ENCODE assay signal across 23 cellular contexts in the genomic region with DNA sequence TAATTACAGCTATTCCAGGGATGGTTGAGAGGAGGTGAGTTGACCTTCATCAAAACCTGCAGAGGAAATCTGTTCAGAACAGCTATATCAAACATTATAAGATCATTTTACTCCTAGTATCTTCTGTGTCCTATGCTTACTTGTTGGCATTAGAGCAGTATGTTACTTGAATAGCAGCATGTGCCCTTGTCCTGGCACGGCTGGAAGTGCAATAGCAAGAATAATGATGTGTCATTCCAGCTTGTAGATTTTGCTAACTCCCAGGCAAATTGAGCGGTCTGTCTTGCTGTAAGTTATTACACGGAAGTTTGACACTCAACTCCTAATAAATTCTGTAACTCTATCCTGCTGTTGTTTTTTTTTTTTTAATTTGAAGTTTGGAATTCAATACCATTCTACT.
"Had no signal": no experiment of that assay in that cellular context is flagged by ENCODE, and none has a peak within 500 bp of the region (broad histone marks: within the 10 kb centered on the region; RNA-seq: fewer than 3 reads in every experiment).

No MANE protein-coding gene starts in this region.

- ATAC-seq: esophagus mucosa; left lobe of liver; naive thymus-derived CD4-positive, alpha-beta T cell; stimulated activated effector memory CD8-positive, alpha-beta T cell treated with anti-CD3 and anti-CD28 coated beads, Interleukin-12 subunit alpha, Interleukin-12 subunit beta, amount 100 ng/mL, for 72 hours had no signal

- DNase-seq: colonic mucosa; effector CD8-positive, alpha-beta T cell; endodermal cell; mesendoderm; midbrain; naive thymus-derived CD4-positive, alpha-beta T cell; nucleus accumbens; right cardiac atrium; sigmoid colon; stimulated activated CD4-positive, alpha-beta T cell treated with anti-CD3 and anti-CD28 coated beads, Interleukin-2, amount 100 ng/mL, for 24 hours; stimulated activated CD4-positive, alpha-beta T cell treated with anti-CD3 and anti-CD28 coated beads, Interleukin-4, amount 100 ng/mL, for 24 hours; stimulated activated naive CD4-positive, alpha-beta T cell treated with Interleukin-2 at 50 U/mL for 16 hours; stomach; testis; upper lobe of left lung had no signal

- H3K27ac Mint-ChIP-seq: dendritic cell treated with granulocyte-macrophage colony-stimulating factor and Interleukin-4, amounts not matched to agents 40 ng/mL and 50 ng/mL, for 4 days; endodermal cell; naive thymus-derived CD4-positive, alpha-beta T cell; nephron; stimulated activated effector memory CD8-positive, alpha-beta T cell treated with anti-CD3 and anti-CD28 coated beads, Interleukin-12 subunit alpha, Interleukin-12 subunit beta, amount 100 ng/mL, for 72 hours had no signal

- H3K27me3 ChIP-seq: colonic mucosa, sigmoid colon, stomach, testis, tibial artery, upper lobe of left lung had no signal

- H3K4me1 Mint-ChIP-seq: naive thymus-derived CD4-positive, alpha-beta T cell; nephron; stimulated activated effector memory CD8-positive, alpha-beta T cell treated with anti-CD3 and anti-CD28 coated beads, Interleukin-12 subunit alpha, Interleukin-12 subunit beta, amount 100 ng/mL, for 72 hours had no signal

- H3K4me1 ChIP-seq: colonic mucosa, prostate gland, sigmoid colon, stomach, testis, upper lobe of left lung had no signal

- H3K27me3 Mint-ChIP-seq: dendritic cell treated with granulocyte-macrophage colony-stimulating factor and Interleukin-4, amounts not matched to agents 40 ng/mL and 50 ng/mL, for 4 days had no signal

- H3K9me3 Mint-ChIP-seq: dendritic cell treated with granulocyte-macrophage colony-stimulating factor and Interleukin-4, amounts not matched to agents 40 ng/mL and 50 ng/mL, for 4 days had no signal

- H3K36me3 Mint-ChIP-seq: naive thymus-derived CD4-positive, alpha-beta T cell; stimulated activated effector memory CD8-positive, alpha-beta T cell treated with anti-CD3 and anti-CD28 coated beads, Interleukin-12 subunit alpha, Interleukin-12 subunit beta, amount 100 ng/mL, for 72 hours had no signal

- H3K4me3 Mint-ChIP-seq: dendritic cell treated with granulocyte-macrophage colony-stimulating factor and Interleukin-4, amounts not matched to agents 40 ng/mL and 50 ng/mL, for 4 days; endodermal cell; naive thymus-derived CD4-positive, alpha-beta T cell; nephron; stimulated activated effector memory CD8-positive, alpha-beta T cell treated with anti-CD3 and anti-CD28 coated beads, Interleukin-12 subunit alpha, Interleukin-12 subunit beta, amount 100 ng/mL, for 72 hours had no signal

- H3K4me3 ChIP-seq: colonic mucosa, prostate gland, sigmoid colon, stomach, testis, tibial artery, upper lobe of left lung had no signal

- H3K9me3 ChIP-seq: colonic mucosa, prostate gland, sigmoid colon, stomach, testis, tibial artery, upper lobe of left lung had no signal

- H3K36me3 ChIP-seq: colonic mucosa, prostate gland, sigmoid colon, stomach, tibial artery, upper lobe of left lung had no signal

- H3K27ac ChIP-seq: colonic mucosa, epithelial cell of prostate, prostate gland, sigmoid colon, stomach, testis, tibial artery, upper lobe of left lung had no signal
